In the genomic region with DNA sequence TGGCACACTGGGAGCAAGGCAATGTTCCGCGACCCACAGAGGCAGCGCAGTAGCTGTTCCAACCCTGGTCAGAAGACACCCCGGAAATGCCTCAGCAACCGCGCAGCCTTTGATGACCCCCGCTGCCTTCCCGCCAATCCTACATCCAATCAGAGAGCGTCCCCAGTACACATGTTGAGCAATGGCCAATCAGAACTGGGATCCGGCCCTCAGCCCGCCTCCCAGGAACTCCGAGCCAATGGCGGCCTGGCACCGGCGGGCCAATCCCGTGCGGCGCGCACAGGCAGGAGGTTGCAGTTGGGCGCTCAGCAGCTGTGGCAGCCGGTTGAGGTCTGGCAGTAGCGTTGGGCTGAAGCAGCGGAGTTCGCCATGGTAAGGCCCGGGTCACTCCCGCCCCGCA, we compare ENCODE assay signal across 2 cellular contexts.
TF ChIP-seq lines count a peak whose summit lies in the region.

A gene (plus strand): TSS at position 289 of the 400 bp plus-strand sequence. CDS start 81 bp downstream, at position 370.

TF ChIP-seq in GM23338, 12 proteins besides CTCF, POLR2A, EP300 and RAD21:
- TF ChIP-seq, protein P1, sequence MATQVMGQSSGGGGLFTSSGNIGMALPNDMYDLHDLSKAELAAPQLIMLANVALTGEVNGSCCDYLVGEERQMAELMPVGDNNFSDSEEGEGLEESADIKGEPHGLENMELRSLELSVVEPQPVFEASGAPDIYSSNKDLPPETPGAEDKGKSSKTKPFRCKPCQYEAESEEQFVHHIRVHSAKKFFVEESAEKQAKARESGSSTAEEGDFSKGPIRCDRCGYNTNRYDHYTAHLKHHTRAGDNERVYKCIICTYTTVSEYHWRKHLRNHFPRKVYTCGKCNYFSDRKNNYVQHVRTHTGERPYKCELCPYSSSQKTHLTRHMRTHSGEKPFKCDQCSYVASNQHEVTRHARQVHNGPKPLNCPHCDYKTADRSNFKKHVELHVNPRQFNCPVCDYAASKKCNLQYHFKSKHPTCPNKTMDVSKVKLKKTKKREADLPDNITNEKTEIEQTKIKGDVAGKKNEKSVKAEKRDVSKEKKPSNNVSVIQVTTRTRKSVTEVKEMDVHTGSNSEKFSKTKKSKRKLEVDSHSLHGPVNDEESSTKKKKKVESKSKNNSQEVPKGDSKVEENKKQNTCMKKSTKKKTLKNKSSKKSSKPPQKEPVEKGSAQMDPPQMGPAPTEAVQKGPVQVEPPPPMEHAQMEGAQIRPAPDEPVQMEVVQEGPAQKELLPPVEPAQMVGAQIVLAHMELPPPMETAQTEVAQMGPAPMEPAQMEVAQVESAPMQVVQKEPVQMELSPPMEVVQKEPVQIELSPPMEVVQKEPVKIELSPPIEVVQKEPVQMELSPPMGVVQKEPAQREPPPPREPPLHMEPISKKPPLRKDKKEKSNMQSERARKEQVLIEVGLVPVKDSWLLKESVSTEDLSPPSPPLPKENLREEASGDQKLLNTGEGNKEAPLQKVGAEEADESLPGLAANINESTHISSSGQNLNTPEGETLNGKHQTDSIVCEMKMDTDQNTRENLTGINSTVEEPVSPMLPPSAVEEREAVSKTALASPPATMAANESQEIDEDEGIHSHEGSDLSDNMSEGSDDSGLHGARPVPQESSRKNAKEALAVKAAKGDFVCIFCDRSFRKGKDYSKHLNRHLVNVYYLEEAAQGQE (IDR thresholded peaks at IDR 0.05; ENCODE audit: unreplicated experiment): no peak
- TF ChIP-seq, protein P2, sequence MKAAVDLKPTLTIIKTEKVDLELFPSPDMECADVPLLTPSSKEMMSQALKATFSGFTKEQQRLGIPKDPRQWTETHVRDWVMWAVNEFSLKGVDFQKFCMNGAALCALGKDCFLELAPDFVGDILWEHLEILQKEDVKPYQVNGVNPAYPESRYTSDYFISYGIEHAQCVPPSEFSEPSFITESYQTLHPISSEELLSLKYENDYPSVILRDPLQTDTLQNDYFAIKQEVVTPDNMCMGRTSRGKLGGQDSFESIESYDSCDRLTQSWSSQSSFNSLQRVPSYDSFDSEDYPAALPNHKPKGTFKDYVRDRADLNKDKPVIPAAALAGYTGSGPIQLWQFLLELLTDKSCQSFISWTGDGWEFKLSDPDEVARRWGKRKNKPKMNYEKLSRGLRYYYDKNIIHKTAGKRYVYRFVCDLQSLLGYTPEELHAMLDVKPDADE (IDR thresholded peaks at IDR 0.05): no peak
- no peak for TF ChIP-seq STAT1 (IDR thresholded peaks at IDR 0.05; ENCODE audit: unreplicated experiment)
- no peak for TF ChIP-seq EZH2phosphoT487 (IDR thresholded peaks at IDR 0.05; ENCODE audit: unreplicated experiment)

TF ChIP-seq in K562, 482 proteins besides CTCF, POLR2A, EP300 and RAD21:
- TF ChIP-seq, protein P3, sequence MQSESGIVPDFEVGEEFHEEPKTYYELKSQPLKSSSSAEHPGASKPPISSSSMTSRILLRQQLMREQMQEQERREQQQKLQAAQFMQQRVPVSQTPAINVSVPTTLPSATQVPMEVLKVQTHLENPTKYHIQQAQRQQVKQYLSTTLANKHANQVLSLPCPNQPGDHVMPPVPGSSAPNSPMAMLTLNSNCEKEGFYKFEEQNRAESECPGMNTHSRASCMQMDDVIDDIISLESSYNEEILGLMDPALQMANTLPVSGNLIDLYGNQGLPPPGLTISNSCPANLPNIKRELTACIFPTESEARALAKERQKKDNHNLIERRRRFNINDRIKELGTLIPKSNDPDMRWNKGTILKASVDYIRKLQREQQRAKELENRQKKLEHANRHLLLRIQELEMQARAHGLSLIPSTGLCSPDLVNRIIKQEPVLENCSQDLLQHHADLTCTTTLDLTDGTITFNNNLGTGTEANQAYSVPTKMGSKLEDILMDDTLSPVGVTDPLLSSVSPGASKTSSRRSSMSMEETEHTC (IDR thresholded peaks at IDR 0.05): no peak
- TF ChIP-seq, protein P4, sequence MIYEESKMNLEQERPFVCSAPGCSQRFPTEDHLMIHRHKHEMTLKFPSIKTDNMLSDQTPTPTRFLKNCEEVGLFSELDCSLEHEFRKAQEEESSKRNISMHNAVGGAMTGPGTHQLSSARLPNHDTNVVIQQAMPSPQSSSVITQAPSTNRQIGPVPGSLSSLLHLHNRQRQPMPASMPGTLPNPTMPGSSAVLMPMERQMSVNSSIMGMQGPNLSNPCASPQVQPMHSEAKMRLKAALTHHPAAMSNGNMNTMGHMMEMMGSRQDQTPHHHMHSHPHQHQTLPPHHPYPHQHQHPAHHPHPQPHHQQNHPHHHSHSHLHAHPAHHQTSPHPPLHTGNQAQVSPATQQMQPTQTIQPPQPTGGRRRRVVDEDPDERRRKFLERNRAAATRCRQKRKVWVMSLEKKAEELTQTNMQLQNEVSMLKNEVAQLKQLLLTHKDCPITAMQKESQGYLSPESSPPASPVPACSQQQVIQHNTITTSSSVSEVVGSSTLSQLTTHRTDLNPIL (CRISPR knock-in tag; IDR thresholded peaks at IDR 0.05): no peak
- TF ChIP-seq BCL6 (CRISPR knock-in tag; IDR thresholded peaks at IDR 0.05): no peak
- TF ChIP-seq, protein P5, sequence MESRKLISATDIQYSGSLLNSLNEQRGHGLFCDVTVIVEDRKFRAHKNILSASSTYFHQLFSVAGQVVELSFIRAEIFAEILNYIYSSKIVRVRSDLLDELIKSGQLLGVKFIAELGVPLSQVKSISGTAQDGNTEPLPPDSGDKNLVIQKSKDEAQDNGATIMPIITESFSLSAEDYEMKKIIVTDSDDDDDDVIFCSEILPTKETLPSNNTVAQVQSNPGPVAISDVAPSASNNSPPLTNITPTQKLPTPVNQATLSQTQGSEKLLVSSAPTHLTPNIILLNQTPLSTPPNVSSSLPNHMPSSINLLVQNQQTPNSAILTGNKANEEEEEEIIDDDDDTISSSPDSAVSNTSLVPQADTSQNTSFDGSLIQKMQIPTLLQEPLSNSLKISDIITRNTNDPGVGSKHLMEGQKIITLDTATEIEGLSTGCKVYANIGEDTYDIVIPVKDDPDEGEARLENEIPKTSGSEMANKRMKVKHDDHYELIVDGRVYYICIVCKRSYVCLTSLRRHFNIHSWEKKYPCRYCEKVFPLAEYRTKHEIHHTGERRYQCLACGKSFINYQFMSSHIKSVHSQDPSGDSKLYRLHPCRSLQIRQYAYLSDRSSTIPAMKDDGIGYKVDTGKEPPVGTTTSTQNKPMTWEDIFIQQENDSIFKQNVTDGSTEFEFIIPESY (CRISPR knock-in tag; IDR thresholded peaks at IDR 0.05): peak; percentile 89
